In the genomic region with DNA sequence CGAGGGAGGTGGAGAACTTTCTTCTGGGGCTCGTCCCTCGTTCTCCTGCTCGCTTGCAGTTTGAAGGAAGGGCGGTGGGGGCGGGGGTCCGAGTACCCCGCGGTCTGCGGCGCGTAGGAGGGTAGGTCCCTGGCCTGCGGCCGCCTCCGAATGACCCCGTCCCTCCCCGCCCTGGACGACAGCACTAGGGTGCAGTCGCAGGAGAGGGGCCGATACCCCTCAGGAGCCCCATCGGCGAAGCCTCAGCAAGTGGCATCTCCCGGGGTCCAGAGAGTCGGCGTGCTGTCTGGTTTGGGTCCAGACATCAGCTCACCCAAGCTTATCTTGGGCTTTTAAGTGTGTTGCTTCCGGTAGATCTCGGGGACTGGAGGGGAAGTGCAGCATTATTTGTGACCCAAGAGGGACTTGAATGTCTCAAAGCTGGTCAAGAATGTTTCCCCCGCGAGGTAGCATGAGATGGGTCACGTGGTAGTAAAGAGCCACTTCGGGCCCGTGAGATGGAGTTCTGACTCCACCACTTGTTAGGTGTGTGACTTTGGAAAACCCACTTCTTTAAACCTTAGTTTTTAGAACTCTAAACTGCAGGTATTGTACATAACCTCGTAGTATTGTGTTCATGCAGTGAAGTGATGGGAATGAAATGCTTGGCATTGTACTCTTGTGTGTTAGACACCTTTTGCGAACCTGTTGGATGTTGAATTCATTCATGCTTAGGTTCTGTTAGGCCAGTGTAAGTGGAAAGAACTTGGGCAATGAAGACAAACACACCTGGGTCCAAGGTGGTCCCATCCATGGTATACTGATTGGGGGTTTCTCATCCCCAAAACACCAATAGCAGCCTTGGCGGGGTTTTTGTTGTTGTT, we compare ENCODE assay signal across 9 cellular contexts. TPM values are rescaled to one million over a fixed set of nuclear protein-coding genes. Genes with fewer than 3 reads are reported as not detected.
DNase-seq lines count a peak whose midpoint lies in the region; ATAC-seq, FAIRE-seq and TF ChIP-seq lines count a peak whose summit lies in the region.
"Had no signal": no experiment of that assay in that cellular context is flagged by ENCODE, and none has a peak within 500 bp of the region (broad histone marks: within the 10 kb centered on the region; RNA-seq: fewer than 3 reads in every experiment).

No MANE protein-coding gene starts in this region.

- peak; percentile 19 for DNase-seq in GM12892 (ENCODE audit: insufficient read length)
- peak; percentile 59 for DNase-seq in activated naive CD8-positive, alpha-beta T cell treated with anti-CD3 and anti-CD28 coated beads, Interleukin-2, amount 10 ng/mL, durations not matched to agents 7 days and 5 days
- no peak for DNase-seq in iPS DF 6.9 (ENCODE audit: low read depth, low spot score)
- no peak for DNase-seq in skeletal muscle cell (ENCODE audit: low read depth)
- no peak for DNase-seq in NCI-H226
- no peak for DNase-seq in NCI-H1694 treated with DMSO at 0.1 percent for 48 hours (lab: John Stamatoyannopoulos, UW)

- peaks cover 19% of the 10 kb centered on the region for H3K4me1 Mint-ChIP-seq in activated naive CD8-positive, alpha-beta T cell treated with anti-CD3 and anti-CD28 coated beads, Interleukin-2, amount 10 ng/mL, durations not matched to agents 7 days and 5 days

- no CpG with 5 or more reads among the region's 35 CpGs for WGBS in iPS DF 6.9 (ENCODE audit: insufficient coverage, insufficient read length)

- H3K36me3 ChIP-seq in OCI-LY1 (ENCODE audit: insufficient read depth, low read length) (no peaks in the 10 kb centered on the region), iPS DF 6.9 (ENCODE audit: control insufficient read depth, insufficient read depth, low read length) (no peaks in the 10 kb centered on the region)

- H3K9me3 ChIP-seq in OCI-LY1 (ENCODE audit: low read length) (no peaks in the 10 kb centered on the region), iPS DF 6.9 (ENCODE audit: control insufficient read depth, insufficient read depth, low read length) (no peaks in the 10 kb centered on the region)

- H3K4me3 ChIP-seq in OCI-LY1 (ENCODE audit: low read depth, low read length, poor library complexity, severe bottlenecking): peak overlapping the region; percentile 72
- peak overlapping the region; percentile 70; the same call in 1 of the 2 replicates for H3K4me3 ChIP-seq in iPS DF 6.9 (ENCODE audit: low read length)
- peak overlapping the region; percentile 53 for H3K4me3 ChIP-seq in skeletal muscle cell (ENCODE audit: low read depth, low read length)

- FAIRE-seq in GM12892 (lab: Jason Lieb, UNC): peak; percentile 88
- FAIRE-seq: TTC549 had no signal

- no peak for TF ChIP-seq CTCF in OCI-LY1 (IDR thresholded peaks at IDR 0.05; ENCODE audit: low read length)

- H3K4me2 ChIP-seq in OCI-LY1 (ENCODE audit: low read length): peak overlapping the region; percentile 77

- H4K20me1 ChIP-seq in OCI-LY1 (ENCODE audit: insufficient read depth, low read length): no peaks in the 10 kb centered on the region

- TF ChIP-seq POLR2A in GM12892 (IDR thresholded peaks at IDR 0.05; ENCODE audit: low read depth, low read length): no peak

- H3K27me3 Mint-ChIP-seq in activated naive CD8-positive, alpha-beta T cell treated with anti-CD3 and anti-CD28 coated beads, Interleukin-2, amount 10 ng/mL, durations not matched to agents 7 days and 5 days: peaks cover 36% of the 10 kb centered on the region

- H3F3A ChIP-seq in OCI-LY1 (ENCODE audit: insufficient read depth, low read length): no peaks in the 10 kb centered on the region

- H3K4me1 ChIP-seq in OCI-LY1 (ENCODE audit: insufficient read depth, low read length, severe bottlenecking): peaks cover 14% of the 10 kb centered on the region
- no peaks in the 10 kb centered on the region for H3K4me1 ChIP-seq in iPS DF 6.9 (ENCODE audit: control insufficient read depth, insufficient read depth, low read length)

- H3K27ac Mint-ChIP-seq in activated naive CD8-positive, alpha-beta T cell treated with anti-CD3 and anti-CD28 coated beads, Interleukin-2, amount 10 ng/mL, durations not matched to agents 7 days and 5 days: peak overlapping the region; percentile 74

- H3K9me3 Mint-ChIP-seq in activated naive CD8-positive, alpha-beta T cell treated with anti-CD3 and anti-CD28 coated beads, Interleukin-2, amount 10 ng/mL, durations not matched to agents 7 days and 5 days: no peaks in the 10 kb centered on the region

- H3K36me3 Mint-ChIP-seq in activated naive CD8-positive, alpha-beta T cell treated with anti-CD3 and anti-CD28 coated beads, Interleukin-2, amount 10 ng/mL, durations not matched to agents 7 days and 5 days: no peaks in the 10 kb centered on the region

- peak overlapping the region; percentile 87 for H3K4me3 Mint-ChIP-seq in activated naive CD8-positive, alpha-beta T cell treated with anti-CD3 and anti-CD28 coated beads, Interleukin-2, amount 10 ng/mL, durations not matched to agents 7 days and 5 days

- ATAC-seq in HG02870 (IDR thresholded peaks at IDR 0.05; ENCODE audit: unreplicated experiment): peak; percentile 38
- peak; percentile 22 for ATAC-seq in activated naive CD8-positive, alpha-beta T cell treated with anti-CD3 and anti-CD28 coated beads, Interleukin-2, amount 10 ng/mL, durations not matched to agents 7 days and 5 days (ENCODE audit: low read depth)

- no peak overlapping the region for H3K27ac ChIP-seq in OCI-LY1 (ENCODE audit: low read depth, low read length, poor library complexity, severe bottlenecking)
- H3K27ac ChIP-seq in iPS DF 6.9 (ENCODE audit: low read length): no peak overlapping the region

- peak overlapping the region; percentile 58 for H3K9ac ChIP-seq in OCI-LY1 (ENCODE audit: low read length)

- no peaks in the 10 kb centered on the region for H3K9me2 ChIP-seq in OCI-LY1 (ENCODE audit: low read depth, low read length)

- H2AFZ ChIP-seq in OCI-LY1 (ENCODE audit: low read length): 0 out of 2 replicates have a peak overlapping the region, but pooled peaks have one; percentile 1

- POLR2A ChIA-PET in activated naive CD8-positive, alpha-beta T cell treated with anti-CD3 and anti-CD28 coated beads, Interleukin-2, amount 10 ng/mL, durations not matched to agents 7 days and 5 days (lab: Charles Lee): no interaction called here

- H3K79me2 ChIP-seq in OCI-LY1 (ENCODE audit: insufficient read depth, low read length): no peaks in the 10 kb centered on the region

- H3K27me3 ChIP-seq in OCI-LY1 (ENCODE audit: insufficient read depth, low read length): no peaks in the 10 kb centered on the region
- no peaks in the 10 kb centered on the region; the same call in 1 of the 2 replicates for H3K27me3 ChIP-seq in iPS DF 6.9 (ENCODE audit: control insufficient read depth, insufficient read depth, low read length)

RNA-seq across cellular contexts. Expression of a gene that starts 0.9 kb away (rescaled TPM):
- 4.3 TPM for polyA plus RNA-seq in GM12892 (2012; ENCODE audit: missing spikeins)
- 10 to 100 TPM; 14.7 to 18.9 TPM for total RNA-seq in activated naive CD8-positive, alpha-beta T cell treated with anti-CD3 and anti-CD28 coated beads, Interleukin-2, amount 10 ng/mL, durations not matched to agents 7 days and 5 days

RNA-seq across cellular contexts. Expression of a gene that starts 21.8 kb away (rescaled TPM):
- 29.6 TPM for polyA plus RNA-seq in GM12892 (2012; ENCODE audit: missing spikeins)
- 10 to 100 TPM in 1 of 2 experiments, 1 to 10 TPM in 1; 9.3 to 10.9 TPM for total RNA-seq in activated naive CD8-positive, alpha-beta T cell treated with anti-CD3 and anti-CD28 coated beads, Interleukin-2, amount 10 ng/mL, durations not matched to agents 7 days and 5 days

Comparison
In these comparisons a context has a peak if more than half of its experiments do, and no peak if none do; other contexts are left out.
1. DNase-seq: peak in GM12892 (single experiment) and activated naive CD8-positive, alpha-beta T cell treated with anti-CD3 and anti-CD28 coated beads, Interleukin-2, amount 10 ng/mL, durations not matched to agents 7 days and 5 days (single experiment); none in iPS DF 6.9 (single experiment), skeletal muscle cell (single experiment), NCI-H226 (single experiment) and NCI-H1694 treated with DMSO at 0.1 percent for 48 hours (single experiment).
2. Peak in every context shown above with its lines, with median percentiles within 50 percentile points of each other: H3K4me3 ChIP-seq.